Comparison of ENCODE assay signal across 16 cellular contexts in genomic region chr1:204087181-204087892, GRCh38. TPM values are rescaled to one million over a fixed set of nuclear protein-coding genes. Genes with fewer than 3 reads are reported as not detected.
DNase-seq lines count a peak whose midpoint lies in the region; ATAC-seq and TF ChIP-seq lines count a peak whose summit lies in the region.
"Had no signal": no experiment of that assay in that cellular context is flagged by ENCODE, and none has a peak within 500 bp of the region (broad histone marks: within the 10 kb centered on the region; RNA-seq: fewer than 3 reads in every experiment).

No MANE protein-coding gene starts in this region.

- H3K27me3 ChIP-seq in Peyer's patch (no peaks in the 10 kb centered on the region), testis (no peaks in the 10 kb centered on the region), hepatocyte (no peaks in the 10 kb centered on the region)

- H3K4me1 Mint-ChIP-seq in nephron, result peaks cover 75% of the 10 kb centered on the region
- H3K4me1 Mint-ChIP-seq: activated naive CD8-positive, alpha-beta T cell treated with anti-CD3 and anti-CD28 coated beads, Interleukin-2, amount 10 ng/mL, durations not matched to agents 7 days and 5 days; IgD-negative memory B cell; stimulated activated naive CD8-positive, alpha-beta T cell treated with anti-CD3 and anti-CD28 coated beads, Interleukin-15, amount 100 ng/mL, for 72 hours had no signal

- no peaks in the 10 kb centered on the region for H3K9me3 ChIP-seq in Peyer's patch
- H3K9me3 ChIP-seq in testis, result no peaks in the 10 kb centered on the region
- H3K9me3 ChIP-seq in hepatocyte (ENCODE audit: low read depth), result no peaks in the 10 kb centered on the region

- H4K20me1 ChIP-seq in hepatocyte (ENCODE audit: insufficient read depth, poor library complexity, severe bottlenecking), result no peaks in the 10 kb centered on the region

- H3K36me3 Mint-ChIP-seq in nephron (ENCODE audit: low read depth), result no peaks in the 10 kb centered on the region
- H3K36me3 Mint-ChIP-seq: activated naive CD8-positive, alpha-beta T cell treated with anti-CD3 and anti-CD28 coated beads, Interleukin-2, amount 10 ng/mL, durations not matched to agents 7 days and 5 days; IgD-negative memory B cell had no signal

- no peaks in the 10 kb centered on the region for H3K9me2 ChIP-seq in hepatocyte (replicated peaks; ENCODE audit: insufficient read depth)

- TF ChIP-seq CTCF in Peyer's patch (IDR thresholded peaks at IDR 0.05) (no peak), coronary artery (IDR thresholded peaks at IDR 0.05) (no peak), nephron (IDR thresholded peaks at IDR 0.05; ENCODE audit: unreplicated experiment in 3 of 3) (no peak), testis (IDR thresholded peaks at IDR 0.05) (no peak), hepatocyte (IDR thresholded peaks at IDR 0.05; ENCODE audit: poor library complexity) (no peak)

- no peak overlapping the region for H3K4me3 Mint-ChIP-seq in nephron
- H3K4me3 Mint-ChIP-seq: activated naive CD8-positive, alpha-beta T cell treated with anti-CD3 and anti-CD28 coated beads, Interleukin-2, amount 10 ng/mL, durations not matched to agents 7 days and 5 days; IgD-negative memory B cell; neural crest cell; stimulated activated naive CD8-positive, alpha-beta T cell treated with anti-CD3 and anti-CD28 coated beads, Interleukin-15, amount 100 ng/mL, for 72 hours had no signal

- peak overlapping the region; percentile 34 to 99 (median 89) for H3K27ac Mint-ChIP-seq in nephron
- H3K27ac Mint-ChIP-seq: activated naive CD8-positive, alpha-beta T cell treated with anti-CD3 and anti-CD28 coated beads, Interleukin-2, amount 10 ng/mL, durations not matched to agents 7 days and 5 days; IgD-negative memory B cell; stimulated activated naive CD8-positive, alpha-beta T cell treated with anti-CD3 and anti-CD28 coated beads, Interleukin-15, amount 100 ng/mL, for 72 hours had no signal

- DNase-seq in Peyer's patch (peak in 1 of 3 donors; percentile 25), coronary artery (ENCODE audit: low spot score) (no peak), testis (no peak), middle frontal gyrus (ENCODE audit: extremely low spot score, low spot score) (no peak), hepatocyte (ENCODE audit: low spot score) (no peak), NCI-H1417 treated with DMSO at 0.1 percent for 48 hours (lab: John Stamatoyannopoulos, UW) (no peak)
- DNase-seq: activated naive CD8-positive, alpha-beta T cell treated with anti-CD3 and anti-CD28 coated beads, Interleukin-2, amount 10 ng/mL, durations not matched to agents 7 days and 5 days; DMS79; HCEC 1CT; NCI-H1105; NCI-H345; stimulated activated naive CD8-positive, alpha-beta T cell treated with anti-CD3 and anti-CD28 coated beads, Interleukin-15, amount 100 ng/mL, for 72 hours had no signal

- H3K4me3 ChIP-seq in Peyer's patch (no peak overlapping the region), coronary artery (peak overlapping the region; percentile 50), testis (no peak overlapping the region), hepatocyte (no peak overlapping the region)

- H3K4me2 ChIP-seq in hepatocyte, result no peak overlapping the region

- WGBS in testis, 2 donors, result 76 to 80% methylated on average over 7 to 8 of the region's 8 CpGs
- 94% methylated on average over 8 of the region's 8 CpGs for WGBS in hepatocyte (ENCODE audit: low lambda C conversion rate, missing lambda C conversion rate)

- H3K9me3 Mint-ChIP-seq in nephron, result no peaks in the 10 kb centered on the region
- H3K9me3 Mint-ChIP-seq: activated naive CD8-positive, alpha-beta T cell treated with anti-CD3 and anti-CD28 coated beads, Interleukin-2, amount 10 ng/mL, durations not matched to agents 7 days and 5 days; IgD-negative memory B cell; neural crest cell; stimulated activated naive CD8-positive, alpha-beta T cell treated with anti-CD3 and anti-CD28 coated beads, Interleukin-15, amount 100 ng/mL, for 72 hours had no signal

- H3K27ac ChIP-seq in Peyer's patch (peak overlapping the region; percentile 31 to 85 (median 68)), coronary artery (peak overlapping the region; percentile 47 to 83), testis (peak overlapping the region; percentile 79 to 91), hepatocyte (no peak overlapping the region)

- TF ChIP-seq POLR2A in Peyer's patch (IDR thresholded peaks at IDR 0.05) (no peak), testis (IDR thresholded peaks at IDR 0.05) (no peak)

- H3K36me3 ChIP-seq in Peyer's patch (no peaks in the 10 kb centered on the region), testis (ENCODE audit: low read depth, missing control alignments) (no peaks in the 10 kb centered on the region), hepatocyte (replicated peaks; ENCODE audit: insufficient read depth, low read depth) (no peaks in the 10 kb centered on the region)

- H3K79me2 ChIP-seq in hepatocyte, result peaks cover 95% of the 10 kb centered on the region

- no peak for ATAC-seq in HG03139 (IDR thresholded peaks at IDR 0.05; ENCODE audit: unreplicated experiment)
- ATAC-seq: stimulated activated naive CD8-positive, alpha-beta T cell treated with anti-CD3 and anti-CD28 coated beads, Interleukin-15, amount 100 ng/mL, for 72 hours had no signal

- no peak overlapping the region for H2AFZ ChIP-seq in hepatocyte

- H3K27me3 Mint-ChIP-seq in nephron (ENCODE audit: low read depth), result no peaks in the 10 kb centered on the region

- H3K4me1 ChIP-seq in Peyer's patch (peaks cover 0 to 86% (median 2%) of the 10 kb centered on the region in 4 donors), testis (peaks cover 54% of the 10 kb centered on the region), hepatocyte (ENCODE audit: insufficient read depth) (peaks cover 50% of the 10 kb centered on the region)

- intact Hi-C loops in testis (cut with DNase I; ENCODE audit: low total_unique reads), result no loop called here

RNA-seq across cellular contexts. Expression of gene SOX13, which starts 14.4 kb away (rescaled TPM):
- 10 to 100 TPM; 42.1 to 80.3 (median 59.0) TPM for total RNA-seq in Peyer's patch
- 10 to 100 TPM; 29.1 to 33.4 TPM for total RNA-seq in testis
- 17.8 TPM for polyA plus RNA-seq in testis (ENCODE audit: insufficient read depth, low read depth, low replicate concordance)
- total RNA-seq in hepatocyte, result 11.5 and 11.9 TPM in 2 replicates
- polyA plus RNA-seq in hepatocyte, result 22.3 and 24.6 TPM in 2 replicates
